ENCODE assay signal across 10 cellular contexts in genomic region chr7:115135769-115136410, GRCh38.
DNase-seq lines count a peak whose midpoint lies in the region; ATAC-seq, FAIRE-seq and TF ChIP-seq lines count a peak whose summit lies in the region.
"Had no signal": no experiment of that assay in that cellular context is flagged by ENCODE, and none has a peak within 500 bp of the region (broad histone marks: within the 10 kb centered on the region; RNA-seq: fewer than 3 reads in every experiment).

No MANE protein-coding gene starts in this region.

- FAIRE-seq in A204.1 (lab: Jason Lieb, UNC), result peak; percentile 6
- no peak for FAIRE-seq in astrocyte (lab: Jason Lieb, UNC)

- no peaks in the 10 kb centered on the region for H3K36me3 Mint-ChIP-seq in astrocyte (ENCODE audit: low read depth, unreplicated experiment)

- peaks cover 5% of the 10 kb centered on the region for H3K9me3 Mint-ChIP-seq in astrocyte (ENCODE audit: unreplicated experiment)

- ATAC-seq in GM19043 (IDR thresholded peaks at IDR 0.05; ENCODE audit: low read depth, unreplicated experiment), result peak; percentile 83
- ATAC-seq in HG03064 (IDR thresholded peaks at IDR 0.05; ENCODE audit: low read depth, unreplicated experiment), result peak; percentile 85
- ATAC-seq: activated CD8-positive, alpha-beta memory T cell treated with anti-CD3 and anti-CD28 coated beads, Interleukin-2, amount 10 ng/mL, durations not matched to agents 7 days and 5 days had no signal

- no peak overlapping the region for H3K27ac Mint-ChIP-seq in astrocyte (ENCODE audit: unreplicated experiment)
- H3K27ac Mint-ChIP-seq: activated CD8-positive, alpha-beta memory T cell treated with anti-CD3 and anti-CD28 coated beads, Interleukin-2, amount 10 ng/mL, durations not matched to agents 7 days and 5 days had no signal

- no peaks in the 10 kb centered on the region for H3K9me3 ChIP-seq in astrocyte (ENCODE audit: insufficient read depth, low read depth, low read length)

- H3K27ac ChIP-seq in astrocyte (ENCODE audit: low read depth, low read length), result no peak overlapping the region

- no peak overlapping the region for H3K4me2 ChIP-seq in astrocyte (ENCODE audit: low read length)

- no peak for TF ChIP-seq CTCF in astrocyte (IDR thresholded peaks at IDR 0.05; ENCODE audit: insufficient read depth, low read depth, low read length)

- peaks cover 3% of the 10 kb centered on the region for H3K27me3 Mint-ChIP-seq in astrocyte (ENCODE audit: low read depth, unreplicated experiment)
- H3K27me3 Mint-ChIP-seq: activated CD8-positive, alpha-beta memory T cell treated with anti-CD3 and anti-CD28 coated beads, Interleukin-2, amount 10 ng/mL, durations not matched to agents 7 days and 5 days; CD8-positive, alpha-beta memory T cell had no signal

- H3K4me1 ChIP-seq in astrocyte (ENCODE audit: insufficient read depth, low read length), result no peaks in the 10 kb centered on the region

- no peak overlapping the region for H3K9ac ChIP-seq in astrocyte (ENCODE audit: low read length)

- H3K4me3 Mint-ChIP-seq in astrocyte (ENCODE audit: unreplicated experiment), result no peak overlapping the region
- H3K4me3 Mint-ChIP-seq: activated CD8-positive, alpha-beta memory T cell treated with anti-CD3 and anti-CD28 coated beads, Interleukin-2, amount 10 ng/mL, durations not matched to agents 7 days and 5 days had no signal

- no peak overlapping the region for H3K4me3 ChIP-seq in astrocyte (ENCODE audit: insufficient read depth, low read depth, low read length)

- H3K4me1 Mint-ChIP-seq in astrocyte (ENCODE audit: low read depth, unreplicated experiment), result peaks cover 4% of the 10 kb centered on the region

- H4K20me1 ChIP-seq in astrocyte (ENCODE audit: insufficient read depth, low read length), result no peaks in the 10 kb centered on the region

- H3K27me3 ChIP-seq in astrocyte (ENCODE audit: insufficient read depth, low read length), result no peaks in the 10 kb centered on the region

- H3K36me3 ChIP-seq in astrocyte (ENCODE audit: insufficient read depth, low read length), result no peaks in the 10 kb centered on the region

- H2AFZ ChIP-seq in astrocyte (ENCODE audit: low read depth, low read length), result no peak overlapping the region

- no peaks in the 10 kb centered on the region for H3K79me2 ChIP-seq in astrocyte (ENCODE audit: insufficient read depth, low read length)

- DNase-seq in astrocyte (ENCODE audit: low read depth) (peak; percentile 41), NCI-H2029 (lab: John Stamatoyannopoulos, UW) (no peak), NCI-H146 treated with DMSO at 0.1 percent for 48 hours (lab: John Stamatoyannopoulos, UW; ENCODE audit: unreplicated experiment) (no peak)
- no peak for DNase-seq in stimulated activated CD4-positive, alpha-beta T cell treated with anti-CD3 and anti-CD28 coated beads, Interleukin-15, amount 100 ng/mL, for 24 hours
- DNase-seq in activated naive CD4-positive, alpha-beta T cell treated with anti-CD3 and anti-CD28 coated beads, Interleukin-2, amount 50 U/mL, for 16 hours, result no peak
- DNase-seq: activated CD8-positive, alpha-beta memory T cell treated with anti-CD3 and anti-CD28 coated beads, Interleukin-2, amount 10 ng/mL, durations not matched to agents 7 days and 5 days had no signal
